In genomic region chr4:145804134-145804533, GRCh38 we compare ENCODE assay signal across 9 cellular contexts.
A peak's percentile ranks its signal among the peaks of the same experiment; 100 is the strongest.
DNase-seq lines count a peak whose midpoint lies in the region; TF ChIP-seq lines count a peak whose summit lies in the region.
"Had no signal": no experiment of that assay in that cellular context is flagged by ENCODE, and none has a peak within 500 bp of the region (broad histone marks: within the 10 kb centered on the region; RNA-seq: fewer than 3 reads in every experiment).

No MANE protein-coding gene starts in this region.

- no peaks in the 10 kb centered on the region for H3K79me2 ChIP-seq in smooth muscle cell (ENCODE audit: low read depth)

- H3K4me1 ChIP-seq in left ventricle myocardium inferior (peaks cover 49% of the 10 kb centered on the region), smooth muscle cell (ENCODE audit: low read depth) (peaks cover 10% of the 10 kb centered on the region), ascending aorta (peaks cover 0 to 8% of the 10 kb centered on the region in 2 donors)

- H3F3A ChIP-seq in smooth muscle cell (ENCODE audit: low read depth) = peaks cover 6% of the 10 kb centered on the region

- no peaks in the 10 kb centered on the region for H3K27me3 ChIP-seq in left ventricle myocardium inferior (ENCODE audit: low read depth)
- no peaks in the 10 kb centered on the region for H3K27me3 ChIP-seq in smooth muscle cell (ENCODE audit: low read depth)
- no peaks in the 10 kb centered on the region for H3K27me3 ChIP-seq in ascending aorta

- peak overlapping the region; percentile 60 for H3K27ac ChIP-seq in left ventricle myocardium inferior (replicated peaks)
- peak overlapping the region; percentile 96 for H3K27ac ChIP-seq in smooth muscle cell (ENCODE audit: low read depth)
- H3K27ac ChIP-seq in ascending aorta = peak overlapping the region in 1 of 2 donors; percentile 41

- H3K9me3 ChIP-seq in left ventricle myocardium inferior (replicated peaks) (peaks cover under 1% of the 10 kb centered on the region), smooth muscle cell (replicated peaks; ENCODE audit: low read depth) (no peaks in the 10 kb centered on the region), ascending aorta (no peaks in the 10 kb centered on the region)

- H3K4me3 ChIP-seq in astrocyte of the cerebellum (ENCODE audit: low read depth, low read length) = no peak overlapping the region
- H3K4me3 ChIP-seq in left ventricle myocardium inferior = no peak overlapping the region
- no peak overlapping the region for H3K4me3 ChIP-seq in smooth muscle cell
- H3K4me3 ChIP-seq in ascending aorta = no peak overlapping the region

- in situ Hi-C loops in astrocyte of the cerebellum (cut with HindIII; ENCODE audit: low sequenced_read_pairs) = no loop called here

- H4K20me1 ChIP-seq in smooth muscle cell (ENCODE audit: low read depth) = no peaks in the 10 kb centered on the region

- H3K9ac ChIP-seq in smooth muscle cell (ENCODE audit: low read depth) = peak overlapping the region; percentile 17

- DNase-seq in HPDE6-E6E7 (ENCODE audit: extremely low spot score) (peak; percentile 42), astrocyte of the cerebellum (ENCODE audit: low read depth) (peak; percentile 49), left ventricle myocardium inferior (no peak), smooth muscle cell (lab: John Stamatoyannopoulos, UW; ENCODE audit: unreplicated experiment) (no peak), ascending aorta (ENCODE audit: low spot score in 2 of 2) (no peak), NCI-H1417 (lab: John Stamatoyannopoulos, UW) (no peak), activated gamma-delta T cell treated with Interleukin-2 at 50 U/mL for 16 hours (no peak)
- DNase-seq: activated B cell treated with CpG ODN at 0.5 μM for 24 hours, natural killer cell had no signal

- 64% methylated on average over 1 of the region's 1 CpG for WGBS in smooth muscle cell (ENCODE audit: low lambda C conversion rate)

- H3K36me3 ChIP-seq in left ventricle myocardium inferior (no peaks in the 10 kb centered on the region), smooth muscle cell (ENCODE audit: low read depth) (no peaks in the 10 kb centered on the region), ascending aorta (no peaks in the 10 kb centered on the region)

- intact Hi-C loops in left ventricle myocardium inferior (cut with micrococcal nuclease) = no loop called here
- intact Hi-C loops in ascending aorta (cut with DNase I) = loop anchor here (2.0 kb wide), 1 partner anchor 69 kb away; no protein-coding TSS in a partner anchor

- no peak overlapping the region for H2AFZ ChIP-seq in smooth muscle cell (ENCODE audit: low read depth)

- peak overlapping the region; percentile 19 for H3K4me2 ChIP-seq in smooth muscle cell

- no peak for TF ChIP-seq CTCF in astrocyte of the cerebellum (IDR thresholded peaks at IDR 0.05; ENCODE audit: low read depth, low read length, missing control alignments)
- TF ChIP-seq CTCF in left ventricle myocardium inferior (IDR thresholded peaks at IDR 0.05; ENCODE audit: borderline replicate concordance) = no peak
- no peak for TF ChIP-seq CTCF in smooth muscle cell (IDR thresholded peaks at IDR 0.05; ENCODE audit: borderline replicate concordance, insufficient read depth, poor library complexity, severe bottlenecking)
- TF ChIP-seq CTCF in ascending aorta (IDR thresholded peaks at IDR 0.05) = no peak

Comparison
In these comparisons a context has a peak if more than half of its experiments do, and no peak if none do; other contexts are left out.
1. DNase-seq: peak in HPDE6-E6E7 (single experiment) and astrocyte of the cerebellum (single experiment); none in left ventricle myocardium inferior (single experiment), smooth muscle cell (single experiment), ascending aorta (0 of 2), NCI-H1417 (0 of 3) and activated gamma-delta T cell treated with Interleukin-2 at 50 U/mL for 16 hours (single experiment).